1 cellular context compared by ENCODE assay signal in genomic region chr1:68291763-68292384, GRCh38.
A peak's percentile ranks its signal among the peaks of the same experiment; 100 is the strongest.
TF ChIP-seq lines count a peak whose summit lies in the region.

No MANE protein-coding gene starts in this region.

TF ChIP-seq in HepG2, 621 proteins besides CTCF, POLR2A, EP300 and RAD21 (continued from another document):
- TF ChIP-seq CERS6 (CRISPR knock-in tag; IDR thresholded peaks at IDR 0.05) (no peak), ZFP36 (IDR thresholded peaks at IDR 0.05; ENCODE audit: borderline replicate concordance, low read depth, low read length, partially characterized antibody) (no peak), ZFP36L2 (CRISPR knock-in tag; IDR thresholded peaks at IDR 0.05) (no peak), MAFF (IDR thresholded peaks at IDR 0.05; ENCODE audit: low read depth, low read length) (peak; percentile 69)
